In the genomic region with DNA sequence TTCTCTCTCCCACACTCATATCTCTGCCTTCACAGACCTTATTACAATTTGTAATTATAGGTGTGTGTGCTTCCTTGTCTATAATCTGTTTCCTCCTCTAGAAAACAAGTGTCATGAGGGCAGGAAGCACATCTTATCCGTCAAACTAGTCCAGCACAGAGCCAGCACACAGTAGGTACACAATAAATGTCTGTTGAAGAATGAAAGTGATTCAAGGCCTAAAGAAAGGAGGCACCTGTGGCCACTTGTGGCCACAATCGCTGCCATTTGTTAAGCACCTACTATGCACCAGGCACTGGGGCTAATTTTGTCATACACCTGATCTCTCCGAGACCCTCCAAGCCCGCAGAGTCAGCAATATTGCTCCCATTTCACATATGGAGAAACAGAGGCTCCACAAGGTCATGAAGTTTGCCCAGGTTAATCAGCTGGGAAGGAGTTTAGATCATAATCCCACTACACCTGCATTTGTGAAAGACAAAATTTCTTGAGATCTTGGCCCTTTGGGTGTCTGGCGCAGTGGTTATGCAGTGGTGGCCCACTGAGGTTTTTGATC, we compare ENCODE assay signal across 1 cellular context.
A peak's percentile ranks its signal among the peaks of the same experiment; 100 is the strongest.
TF ChIP-seq lines count a peak whose summit lies in the region.

No MANE protein-coding gene starts in this region.

TF ChIP-seq in IMR-90, 13 proteins besides CTCF, POLR2A, EP300 and RAD21 (continued from another document):
- no peak for TF ChIP-seq NFE2L2 (IDR thresholded peaks at IDR 0.05; ENCODE audit: low read depth, low read length)
- TF ChIP-seq RFX5 (IDR thresholded peaks at IDR 0.05; ENCODE audit: low read depth, low read length): no peak
- TF ChIP-seq MXI1 (IDR thresholded peaks at IDR 0.05; ENCODE audit: borderline replicate concordance, low read depth, low read length): no peak
- TF ChIP-seq MAFK (IDR thresholded peaks at IDR 0.05; ENCODE audit: low read depth, low read length): peak; percentile 64
- TF ChIP-seq FOS (IDR thresholded peaks at IDR 0.05; ENCODE audit: low read depth, low read length): no peak
- TF ChIP-seq BHLHE40 (IDR thresholded peaks at IDR 0.05; ENCODE audit: low read depth, low read length): no peak
